ENCODE assay signal across 13 cellular contexts in genomic region chr20:41276317-41276751, GRCh38. TPM values are rescaled to one million over a fixed set of nuclear protein-coding genes. Genes with fewer than 3 reads are reported as not detected.
DNase-seq lines count a peak whose midpoint lies in the region; TF ChIP-seq lines count a peak whose summit lies in the region.
"Had no signal": no experiment of that assay in that cellular context is flagged by ENCODE, and none has a peak within 500 bp of the region (broad histone marks: within the 10 kb centered on the region; RNA-seq: fewer than 3 reads in every experiment).

No MANE protein-coding gene starts in this region.

- BruUV-seq in Calu3 (replicated peaks; lab: Mats Ljungman, UMichigan) = no TSS peak

- peak overlapping the region; percentile 91 for H3K27ac ChIP-seq in cingulate gyrus (ENCODE audit: low read depth, low read length)
- H3K27ac ChIP-seq in substantia nigra (ENCODE audit: low read depth, low read length, poor library complexity, severe bottlenecking) = peak overlapping the region; percentile 27
- H3K27ac ChIP-seq: SJSA1 had no signal

- H3K27me3 Mint-ChIP-seq in Calu3 (ENCODE audit: unreplicated experiment) = no peaks in the 10 kb centered on the region
- H3K27me3 Mint-ChIP-seq: activated naive CD4-positive, alpha-beta T cell treated with anti-CD3 and anti-CD28 coated beads, Interleukin-2, amount 50 U/mL, for 24 hours; CD4-positive, alpha-beta memory T cell had no signal

- H3K9me3 Mint-ChIP-seq in Calu3 (ENCODE audit: low read depth, unreplicated experiment) = no peaks in the 10 kb centered on the region
- H3K9me3 Mint-ChIP-seq: activated naive CD4-positive, alpha-beta T cell treated with anti-CD3 and anti-CD28 coated beads, Interleukin-2, amount 50 U/mL, for 24 hours had no signal

- CTCF ChIA-PET in Calu3 (lab: Charles Lee) = no interaction called here

- peak; percentile 17 for DNase-seq in NCI-H2227 treated with DMSO at 0.1 percent for 48 hours (lab: John Stamatoyannopoulos, UW)
- DNase-seq in medulla oblongata (ENCODE audit: extremely low spot score) = peak; percentile 65
- DNase-seq in substantia nigra (lab: John Stamatoyannopoulos, UW) = peak in 28 of 49 donors; percentile 2 to 62 (median 18)
- DNase-seq in Calu3 = no peak
- DNase-seq in NCI-H774 (lab: John Stamatoyannopoulos, UW) = no peak
- DNase-seq in stimulated activated CD8-positive, alpha-beta memory T cell treated with anti-CD3 and anti-CD28 coated beads, Interleukin-4, amount 100 ng/mL, for 48 hours = no peak
- no peak for DNase-seq in NCI-H146 treated with DMSO at 0.1 percent for 48 hours (lab: John Stamatoyannopoulos, UW; ENCODE audit: unreplicated experiment)
- DNase-seq: activated CD4-positive, alpha-beta T cell treated with anti-CD3 and anti-CD28 coated beads for 4 hours; CD4-positive, alpha-beta memory T cell; small intestine had no signal

- no peak overlapping the region for H3K4me3 Mint-ChIP-seq in Calu3 (ENCODE audit: low read depth, unreplicated experiment)
- H3K4me3 Mint-ChIP-seq: activated naive CD4-positive, alpha-beta T cell treated with anti-CD3 and anti-CD28 coated beads, Interleukin-2, amount 50 U/mL, for 24 hours; CD4-positive, alpha-beta memory T cell had no signal

- intact Hi-C loops in Calu3 (cut with micrococcal nuclease; ENCODE audit: unreplicated experiment) = no loop called here

- no peaks in the 10 kb centered on the region for H3K36me3 Mint-ChIP-seq in Calu3 (ENCODE audit: insufficient read depth, unreplicated experiment)
- H3K36me3 Mint-ChIP-seq: CD4-positive, alpha-beta memory T cell had no signal

- H3K4me1 Mint-ChIP-seq in Calu3 (ENCODE audit: low read depth, unreplicated experiment) = peaks cover 8% of the 10 kb centered on the region
- H3K4me1 Mint-ChIP-seq: activated naive CD4-positive, alpha-beta T cell treated with anti-CD3 and anti-CD28 coated beads, Interleukin-2, amount 50 U/mL, for 24 hours; CD4-positive, alpha-beta memory T cell had no signal

- TF ChIP-seq CTCF in Calu3 (IDR thresholded peaks at IDR 0.05; ENCODE audit: unreplicated experiment) = no peak

- H3K27ac Mint-ChIP-seq in Calu3 (ENCODE audit: unreplicated experiment) = no peak overlapping the region
- H3K27ac Mint-ChIP-seq: activated naive CD4-positive, alpha-beta T cell treated with anti-CD3 and anti-CD28 coated beads, Interleukin-2, amount 50 U/mL, for 24 hours; CD4-positive, alpha-beta memory T cell had no signal

RNA-seq across cellular contexts. Expression of gene ZHX3, which starts 41.2 kb away (rescaled TPM):
- total RNA-seq in Calu3 (2022) = 22.7 and 24.1 TPM in 2 replicates

Comparison
In these comparisons a context has a peak if more than half of its experiments do, and no peak if none do; other contexts are left out.
1. DNase-seq: peak in NCI-H2227 treated with DMSO at 0.1 percent for 48 hours (single experiment), medulla oblongata (single experiment) and substantia nigra (28 of 49); none in Calu3 (single experiment), NCI-H774 (single experiment), stimulated activated CD8-positive, alpha-beta memory T cell treated with anti-CD3 and anti-CD28 coated beads, Interleukin-4, amount 100 ng/mL, for 48 hours (single experiment) and NCI-H146 treated with DMSO at 0.1 percent for 48 hours (single experiment).